ENCODE assay signal across 8 cellular contexts in the genomic region with DNA sequence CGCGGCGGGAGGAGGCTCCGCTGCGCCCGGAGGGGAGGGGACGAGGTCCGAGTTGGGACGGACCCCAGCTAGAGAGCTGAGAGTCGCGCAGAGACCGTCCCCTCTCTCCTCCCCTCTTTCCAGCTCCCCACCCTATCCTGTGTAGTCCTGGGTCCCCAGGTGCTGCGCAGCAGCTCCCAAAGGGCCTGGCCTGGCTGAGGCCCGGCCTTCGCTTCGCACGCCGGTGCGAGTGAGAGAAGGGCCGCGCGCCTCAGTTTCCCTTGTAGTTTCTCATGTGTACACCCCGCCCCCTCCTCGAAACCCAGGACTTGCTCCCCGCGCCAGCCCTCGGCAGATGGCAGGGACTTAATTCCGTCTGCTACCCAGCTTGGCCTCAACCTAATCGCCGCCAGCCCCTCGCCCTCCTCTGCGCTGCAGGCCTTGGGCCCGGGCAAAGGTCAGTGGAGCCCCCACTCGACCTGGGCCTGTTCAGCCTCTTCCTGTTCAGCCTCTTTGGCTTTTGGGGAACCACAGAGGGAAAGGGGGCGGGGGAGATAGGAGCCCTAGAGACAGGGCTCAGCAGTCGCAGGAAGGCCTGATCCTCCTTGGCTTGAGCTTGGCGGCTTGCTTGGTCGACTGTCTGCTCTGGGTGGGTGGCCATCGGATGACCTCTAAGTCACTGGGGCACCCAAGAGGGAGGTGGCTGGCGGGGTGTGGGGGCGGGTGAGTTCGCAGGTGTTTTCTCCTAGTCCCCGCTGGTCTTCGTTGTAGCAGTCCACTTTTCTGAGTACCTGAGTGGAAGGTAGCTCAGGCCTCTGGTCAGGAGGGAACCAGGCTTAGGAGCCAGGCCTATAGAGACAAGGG. TPM values are rescaled to one million over a fixed set of nuclear protein-coding genes. Genes with fewer than 3 reads are reported as not detected.
DNase-seq lines count a peak whose midpoint lies in the region; ATAC-seq and TF ChIP-seq lines count a peak whose summit lies in the region.

No MANE protein-coding gene starts in this region.

- H3K27ac Mint-ChIP-seq in neural progenitor cell, result peak overlapping the region; percentile 33

- ATAC-seq in activated T-cell treated with anti-CD3 and anti-CD28 coated beads, Interleukin-2, amount 50 U/mL, for 4 hours, result no peak
- no peak for ATAC-seq in GM18519 (IDR thresholded peaks at IDR 0.05; ENCODE audit: low FRiP score, unreplicated experiment)

- peaks cover 6% of the 10 kb centered on the region for H3K36me3 Mint-ChIP-seq in activated T-cell treated with anti-CD3 and anti-CD28 coated beads, Interleukin-2, amount 50 U/mL, for 4 hours (ENCODE audit: insufficient read depth)
- H3K36me3 Mint-ChIP-seq in neural progenitor cell, result peaks cover 2% of the 10 kb centered on the region

- peaks cover 13% of the 10 kb centered on the region for H3F3A ChIP-seq in neural progenitor cell (ENCODE audit: low read depth)

- peaks cover 25% of the 10 kb centered on the region for H3K4me1 Mint-ChIP-seq in activated T-cell treated with anti-CD3 and anti-CD28 coated beads, Interleukin-2, amount 50 U/mL, for 4 hours (ENCODE audit: low read depth)
- H3K4me1 Mint-ChIP-seq in neural progenitor cell, result peaks cover 19% of the 10 kb centered on the region

- H4K20me1 ChIP-seq in neural progenitor cell (ENCODE audit: low read depth), result peaks cover 51% of the 10 kb centered on the region

- no peaks in the 10 kb centered on the region for H3K36me3 ChIP-seq in neural progenitor cell

- peak overlapping the region; percentile 92 for H3K4me3 Mint-ChIP-seq in activated T-cell treated with anti-CD3 and anti-CD28 coated beads, Interleukin-2, amount 50 U/mL, for 4 hours
- peak overlapping the region; percentile 93 for H3K4me3 Mint-ChIP-seq in neural progenitor cell

- TF ChIP-seq CTCF in fibroblast of the aortic adventitia (IDR thresholded peaks at IDR 0.05; ENCODE audit: insufficient read depth, low read length) (no peak), neural progenitor cell (IDR thresholded peaks at IDR 0.05) (no peak)

- DNase-seq in SIG-M5 treated with dmso at 0.1 percent for 504 hours (lab: John Stamatoyannopoulos, UW; ENCODE audit: unreplicated experiment), result peak; percentile 47
- no peak for DNase-seq in SIG-M5 (lab: John Stamatoyannopoulos, UW)
- DNase-seq in MV-4-11 (lab: John Stamatoyannopoulos, UW), result peak; percentile 36
- DNase-seq in activated T-cell treated with anti-CD3 and anti-CD28 coated beads, Interleukin-2, amount 50 U/mL, for 4 hours, result no peak
- DNase-seq in fibroblast of the aortic adventitia (ENCODE audit: low read depth), result no peak
- peak; percentile 68 for DNase-seq in neural progenitor cell (ENCODE audit: low spot score)
- DNase-seq in H4 (ENCODE audit: low spot score), result no peak

- peak overlapping the region; percentile 49 for H3K27ac ChIP-seq in neural progenitor cell

- H3K27me3 Mint-ChIP-seq in activated T-cell treated with anti-CD3 and anti-CD28 coated beads, Interleukin-2, amount 50 U/mL, for 4 hours (ENCODE audit: low read depth), result no peaks in the 10 kb centered on the region
- peaks cover 6% of the 10 kb centered on the region for H3K27me3 Mint-ChIP-seq in neural progenitor cell (ENCODE audit: insufficient read depth, low read depth)

- H3K4me2 ChIP-seq in neural progenitor cell, result peak overlapping the region; percentile 94

- peak overlapping the region; percentile 61 for H3K9ac ChIP-seq in neural progenitor cell

- no peaks in the 10 kb centered on the region for H3K9me3 Mint-ChIP-seq in activated T-cell treated with anti-CD3 and anti-CD28 coated beads, Interleukin-2, amount 50 U/mL, for 4 hours
- H3K9me3 Mint-ChIP-seq in neural progenitor cell, result no peaks in the 10 kb centered on the region

- no peaks in the 10 kb centered on the region for H3K27me3 ChIP-seq in neural progenitor cell

- H3K79me2 ChIP-seq in neural progenitor cell (ENCODE audit: low read depth), result peaks cover 42% of the 10 kb centered on the region

- H2AFZ ChIP-seq in neural progenitor cell (replicated peaks), result no peak overlapping the region

- H3K4me3 ChIP-seq in fibroblast of the aortic adventitia (ENCODE audit: low read depth, low read length) (peak overlapping the region; percentile 82), neural progenitor cell (peak overlapping the region; percentile 82)

- peaks cover 13% of the 10 kb centered on the region for H3K4me1 ChIP-seq in neural progenitor cell

- no peaks in the 10 kb centered on the region for H3K9me3 ChIP-seq in neural progenitor cell (ENCODE audit: low read depth)

RNA-seq across cellular contexts. Expression of gene ZNF687, which starts 1.0 kb away (rescaled TPM):
- total RNA-seq in activated T-cell treated with anti-CD3 and anti-CD28 coated beads, Interleukin-2, amount 50 U/mL, for 4 hours, result 10 to 100 TPM; 25.3 to 27.5 (median 25.9) TPM
- 7.0 and 14.2 TPM in 2 replicates for total RNA-seq in fibroblast of the aortic adventitia (ENCODE audit: low replicate concordance)
- 20.2 and 43.1 TPM in 2 replicates for total RNA-seq in neural progenitor cell (ENCODE audit: low replicate concordance)
- 7.4 and 8.7 TPM in 2 replicates for total RNA-seq in H4 (2014; rRNA removed; shearing (Covaris generic))

RNA-seq across cellular contexts. Expression of gene PSMD4, which starts 28.6 kb away (rescaled TPM):
- total RNA-seq in activated T-cell treated with anti-CD3 and anti-CD28 coated beads, Interleukin-2, amount 50 U/mL, for 4 hours, result 100 to 1,000 TPM; 336 to 368 (median 350) TPM
- total RNA-seq in fibroblast of the aortic adventitia (ENCODE audit: low replicate concordance) (111 and 139 TPM in 2 replicates), neural progenitor cell (ENCODE audit: low replicate concordance) (123 and 162 TPM in 2 replicates)
- total RNA-seq in H4 (2014; rRNA removed; shearing (Covaris generic)), result 319 TPM in 2 replicates

RNA-seq across cellular contexts. Expression of gene PI4KB, which starts 44.1 kb away (rescaled TPM):
- 10 to 100 TPM; 50.9 to 60.2 (median 57.8) TPM for total RNA-seq in activated T-cell treated with anti-CD3 and anti-CD28 coated beads, Interleukin-2, amount 50 U/mL, for 4 hours
- total RNA-seq in fibroblast of the aortic adventitia (ENCODE audit: low replicate concordance) (38.8 and 41.0 TPM in 2 replicates), neural progenitor cell (ENCODE audit: low replicate concordance) (19.0 and 33.5 TPM in 2 replicates)
- total RNA-seq in H4 (2014; rRNA removed; shearing (Covaris generic)), result 19.7 and 21.2 TPM in 2 replicates

Comparison
In these comparisons a context has a peak if more than half of its experiments do, and no peak if none do; other contexts are left out.
1. DNase-seq: peak in SIG-M5 treated with dmso at 0.1 percent for 504 hours (single experiment), MV-4-11 (single experiment) and neural progenitor cell (single experiment); none in SIG-M5 (single experiment), activated T-cell treated with anti-CD3 and anti-CD28 coated beads, Interleukin-2, amount 50 U/mL, for 4 hours (single experiment), fibroblast of the aortic adventitia (single experiment) and H4 (single experiment).